ENCODE assay signal across 8 cellular contexts in genomic region chr12:107318804-107319535, GRCh38.
A peak's percentile ranks its signal among the peaks of the same experiment; 100 is the strongest.
DNase-seq lines count a peak whose midpoint lies in the region; ATAC-seq and TF ChIP-seq lines count a peak whose summit lies in the region.

No MANE protein-coding gene starts in this region.

- H3K27me3 Mint-ChIP-seq in stimulated activated naive B cell treated with anti-CD40 and anti-IgM and Interleukin-4, amounts not matched to agents 10 μg/mL and 1 μg/mL and 100 μg/mL, for 72 hours, result peaks cover 41 to 83% of the 10 kb centered on the region in 2 donors

- H3K4me1 ChIP-seq in mammary epithelial cell (ENCODE audit: insufficient read depth, low read length), result peaks cover 20% of the 10 kb centered on the region

- no TSS peak for BruUV-seq in mammary epithelial cell (replicated peaks; lab: Mats Ljungman, UMichigan)

- 1% methylated on average over 34 of the region's 73 CpGs for WGBS in mammary epithelial cell (ENCODE audit: low coverage, missing lambda C conversion rate)

- peak in 1 of 2 donors; percentile 9 for ATAC-seq in stimulated activated naive B cell treated with anti-CD40 and anti-IgM and Interleukin-4, amounts not matched to agents 10 μg/mL and 1 μg/mL and 100 μg/mL, for 72 hours (replicated peaks)
- ATAC-seq in GM19463 (IDR thresholded peaks at IDR 0.05; ENCODE audit: unreplicated experiment), result no peak

- H3K4me1 Mint-ChIP-seq in stimulated activated naive B cell treated with anti-CD40 and anti-IgM and Interleukin-4, amounts not matched to agents 10 μg/mL and 1 μg/mL and 100 μg/mL, for 72 hours, result peaks cover 26 to 44% of the 10 kb centered on the region in 2 donors

- H3K27ac Mint-ChIP-seq in stimulated activated naive B cell treated with anti-CD40 and anti-IgM and Interleukin-4, amounts not matched to agents 10 μg/mL and 1 μg/mL and 100 μg/mL, for 72 hours, result no peak overlapping the region

- intact Hi-C loops in mammary epithelial cell (cut with micrococcal nuclease), result loop anchor here (1.0 to 5.0 kb wide), 7 partner anchors 22 to 288 kb away; no protein-coding TSS in a partner anchor

- peak overlapping the region; percentile 18 for H3K27ac ChIP-seq in mammary epithelial cell (ENCODE audit: insufficient read depth, low read depth, low read length)

- peak overlapping the region; percentile 57 to 82 (median 76) for H3K4me3 ChIP-seq in mammary epithelial cell (replicated peaks in 1 of 3; ENCODE audit: insufficient read depth in 1 of 3, low read depth in 2 of 3, low read length in 3 of 3)

- H3K79me2 ChIP-seq in mammary epithelial cell (ENCODE audit: insufficient read depth, low read length), result peaks cover 49% of the 10 kb centered on the region

- peaks cover 2% of the 10 kb centered on the region for H3K27me3 ChIP-seq in mammary epithelial cell (ENCODE audit: insufficient read depth, low read length)

- peak overlapping the region; percentile 93 for H2AFZ ChIP-seq in mammary epithelial cell (ENCODE audit: low read depth, low read length)

- H3K36me3 ChIP-seq in mammary epithelial cell (ENCODE audit: insufficient read depth, low read length), result no peaks in the 10 kb centered on the region

- in situ Hi-C loops in mammary epithelial cell (cut with MboI; ENCODE audit: low sequenced_read_pairs in 2 of 2), result loop anchor here in 1 of 2 donors (5.0 kb wide), 1 partner anchor 187 kb away; no protein-coding TSS in a partner anchor

- H3K36me3 Mint-ChIP-seq in stimulated activated naive B cell treated with anti-CD40 and anti-IgM and Interleukin-4, amounts not matched to agents 10 μg/mL and 1 μg/mL and 100 μg/mL, for 72 hours, result no peaks in the 10 kb centered on the region

- CTCF ChIA-PET in mammary epithelial cell (lab: Charles Lee; ENCODE audit: low non-redundant PET), result interaction anchor here (0.6 to 0.7 kb wide), 3 partner anchors 187 to 1898 kb away, joined by 3 to 4 read pairs (median 3); no protein-coding TSS in a partner anchor

- H3K9me3 Mint-ChIP-seq in stimulated activated naive B cell treated with anti-CD40 and anti-IgM and Interleukin-4, amounts not matched to agents 10 μg/mL and 1 μg/mL and 100 μg/mL, for 72 hours, result no peaks in the 10 kb centered on the region

- no peaks in the 10 kb centered on the region for H3K9me3 ChIP-seq in mammary epithelial cell (replicated peaks; ENCODE audit: insufficient read depth, low read length)

- peak; percentile 21 for DNase-seq in NCI-H2196 (lab: John Stamatoyannopoulos, UW; ENCODE audit: unreplicated experiment)
- no peak for DNase-seq in NCI-H2196 treated with DMSO at 0.1 percent for 48 hours (lab: John Stamatoyannopoulos, UW; ENCODE audit: unreplicated experiment)
- DNase-seq in RPMI8226, result peak; percentile 19
- peak; percentile 65 for DNase-seq in mammary epithelial cell
- peak; percentile 56 for DNase-seq in kidney tubule cell (ENCODE audit: low spot score)
- no peak for DNase-seq in stimulated activated naive B cell treated with anti-CD40 and anti-IgM and Interleukin-4, amounts not matched to agents 10 μg/mL and 1 μg/mL and 100 μg/mL, for 72 hours
- DNase-seq in cortex of kidney (lab: John Stamatoyannopoulos, UW), result no peak

- no peak for TF ChIP-seq CTCF in mammary epithelial cell (conservative IDR thresholded peaks at IDR 0.05 in 1 of 2, IDR thresholded peaks at IDR 0.05 in 1 of 2; ENCODE audit: extremely low read depth in 1 of 2, insufficient read depth in 1 of 2, low read depth in 1 of 2, low read length in 2 of 2)

- H3K4me3 Mint-ChIP-seq in stimulated activated naive B cell treated with anti-CD40 and anti-IgM and Interleukin-4, amounts not matched to agents 10 μg/mL and 1 μg/mL and 100 μg/mL, for 72 hours, result peak overlapping the region; percentile 74 to 81

- dilution Hi-C loops in mammary epithelial cell (cut with HindIII; ENCODE audit: low sequenced_read_pairs), result no loop called here

- H3K9ac ChIP-seq in mammary epithelial cell (ENCODE audit: insufficient read depth, low read length), result peak overlapping the region; percentile 73

- no peaks in the 10 kb centered on the region for H4K20me1 ChIP-seq in mammary epithelial cell (ENCODE audit: insufficient read depth, low read length)

- peak overlapping the region; percentile 99 for H3K4me2 ChIP-seq in mammary epithelial cell (ENCODE audit: insufficient read depth, low read depth, low read length)

Comparison
In these comparisons a context has a peak if more than half of its experiments do, and no peak if none do; other contexts are left out.
1. DNase-seq: peak in NCI-H2196 (single experiment), RPMI8226 (single experiment), mammary epithelial cell (single experiment) and kidney tubule cell (single experiment); none in NCI-H2196 treated with DMSO at 0.1 percent for 48 hours (single experiment), stimulated activated naive B cell treated with anti-CD40 and anti-IgM and Interleukin-4, amounts not matched to agents 10 μg/mL and 1 μg/mL and 100 μg/mL, for 72 hours (single experiment) and cortex of kidney (single experiment).